Comparison of ENCODE assay signal across 1 cellular context in the genomic region with DNA sequence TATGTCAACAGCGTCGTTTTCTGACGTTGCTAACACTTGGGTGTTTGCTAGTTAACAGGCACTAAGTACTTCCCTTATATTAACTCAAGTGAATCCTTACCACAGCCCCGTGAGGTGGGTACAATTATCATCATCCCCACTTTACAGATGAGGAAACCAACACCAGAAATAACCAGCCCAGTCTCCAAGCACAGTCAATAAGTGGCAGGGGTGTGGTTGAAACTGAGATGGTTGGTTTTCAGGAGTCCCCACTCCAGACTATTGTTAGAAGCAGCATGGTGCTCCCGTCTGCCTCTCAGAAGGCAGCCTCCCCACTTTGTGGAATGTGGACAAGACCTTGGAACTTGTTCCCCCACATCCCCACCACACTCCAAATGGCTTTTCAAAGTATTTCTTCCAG.
TF ChIP-seq lines count a peak whose summit lies in the region.

No MANE protein-coding gene starts in this region.

TF ChIP-seq in K562, 482 proteins besides CTCF, POLR2A, EP300 and RAD21:
- TF ChIP-seq DDX20 (tag; IDR thresholded peaks at IDR 0.05; ENCODE audit: low read depth) (no peak), TEAD1 (CRISPR knock-in tag; IDR thresholded peaks at IDR 0.05) (0 out of 4 replicates have a peak, but pooled peaks of 1 of the 2 experiments have one; percentile 30), NR0B1 (IDR thresholded peaks at IDR 0.05; ENCODE audit: partially characterized antibody) (no peak), PYGO2 (tag; IDR thresholded peaks at IDR 0.05) (no peak), RREB1 (CRISPR knock-in tag; IDR thresholded peaks at IDR 0.05) (no peak), NUFIP1 (IDR thresholded peaks at IDR 0.05; ENCODE audit: partially characterized antibody) (no peak), PHF20 (IDR thresholded peaks at IDR 0.05; ENCODE audit: partially characterized antibody) (no peak), ZNF263 (CRISPR knock-in tag; IDR thresholded peaks at IDR 0.05; ENCODE audit: borderline replicate concordance) (peak; percentile 63), NR2F6 (CRISPR knock-in tag; IDR thresholded peaks at IDR 0.05) (no peak), TFAM (CRISPR knock-in tag; conservative IDR thresholded peaks at IDR 0.05) (no peak), CBX5 (IDR thresholded peaks at IDR 0.05; ENCODE audit: borderline replicate concordance, low read depth) (no peak)
- TF ChIP-seq, protein P1, sequence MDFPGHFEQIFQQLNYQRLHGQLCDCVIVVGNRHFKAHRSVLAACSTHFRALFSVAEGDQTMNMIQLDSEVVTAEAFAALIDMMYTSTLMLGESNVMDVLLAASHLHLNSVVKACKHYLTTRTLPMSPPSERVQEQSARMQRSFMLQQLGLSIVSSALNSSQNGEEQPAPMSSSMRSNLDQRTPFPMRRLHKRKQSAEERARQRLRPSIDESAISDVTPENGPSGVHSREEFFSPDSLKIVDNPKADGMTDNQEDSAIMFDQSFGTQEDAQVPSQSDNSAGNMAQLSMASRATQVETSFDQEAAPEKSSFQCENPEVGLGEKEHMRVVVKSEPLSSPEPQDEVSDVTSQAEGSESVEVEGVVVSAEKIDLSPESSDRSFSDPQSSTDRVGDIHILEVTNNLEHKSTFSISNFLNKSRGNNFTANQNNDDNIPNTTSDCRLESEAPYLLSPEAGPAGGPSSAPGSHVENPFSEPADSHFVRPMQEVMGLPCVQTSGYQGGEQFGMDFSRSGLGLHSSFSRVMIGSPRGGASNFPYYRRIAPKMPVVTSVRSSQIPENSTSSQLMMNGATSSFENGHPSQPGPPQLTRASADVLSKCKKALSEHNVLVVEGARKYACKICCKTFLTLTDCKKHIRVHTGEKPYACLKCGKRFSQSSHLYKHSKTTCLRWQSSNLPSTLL (IDR thresholded peaks at IDR 0.05): no peak
